ENCODE assay signal across 16 cellular contexts in genomic region chr3:152760024-152760563, GRCh38.
DNase-seq lines count a peak whose midpoint lies in the region; ATAC-seq and TF ChIP-seq lines count a peak whose summit lies in the region.
"Had no signal": no experiment of that assay in that cellular context is flagged by ENCODE, and none has a peak within 500 bp of the region (broad histone marks: within the 10 kb centered on the region; RNA-seq: fewer than 3 reads in every experiment).

No MANE protein-coding gene starts in this region.

- no peak for TF ChIP-seq POLR2A in HCT116 (IDR thresholded peaks at IDR 0.05; ENCODE audit: borderline replicate concordance, extremely low read depth, insufficient read depth, insufficient read length)

- H4K20me1 ChIP-seq in HCT116 (ENCODE audit: insufficient read depth), result no peaks in the 10 kb centered on the region

- no peak overlapping the region for H3K4me3 ChIP-seq in HCT116 (replicated peaks in 1 of 2; ENCODE audit: low read depth in 1 of 2, low read length in 2 of 2)
- H3K4me3 ChIP-seq: ascending aorta, coronary artery, pancreas had no signal

- peaks cover 6% of the 10 kb centered on the region for H3K9me3 Mint-ChIP-seq in natural killer cell treated with Interleukin-12 subunit alpha and Interleukin-12 subunit beta and Interleukin-15 and Interleukin-18, amount 100 ng/mL, for 72 hours
- H3K9me3 Mint-ChIP-seq in natural killer cell, result peaks cover 4% of the 10 kb centered on the region in 2 donors
- peaks cover 1% of the 10 kb centered on the region for H3K9me3 Mint-ChIP-seq in activated CD8-positive, alpha-beta memory T cell treated with anti-CD3 and anti-CD28 coated beads, Interleukin-2, amount 10 ng/mL, durations not matched to agents 7 days and 5 days (ENCODE audit: low read depth)

- H3K27ac ChIP-seq in HCT116 (ENCODE audit: low read depth, low read length), result no peak overlapping the region
- H3K27ac ChIP-seq: 22Rv1, ascending aorta, coronary artery, pancreas had no signal

- no peaks in the 10 kb centered on the region for H3K9me2 ChIP-seq in HCT116 (ENCODE audit: insufficient read depth)

- no peak overlapping the region for H3K9ac ChIP-seq in HCT116 (ENCODE audit: low read length)

- no peaks in the 10 kb centered on the region for H3K9me3 ChIP-seq in HCT116 (ENCODE audit: control insufficient read depth in 1 of 2, insufficient read depth in 1 of 2, low read depth in 1 of 2, low read length in 2 of 2)
- H3K9me3 ChIP-seq: ascending aorta, pancreas had no signal

- POLR2A ChIA-PET in HCT116 (lab: Charles Lee), result no interaction called here

- no peak for TF ChIP-seq RAD21 in HCT116 (IDR thresholded peaks at IDR 0.05; ENCODE audit: low read depth)

- CTCF ChIA-PET in HCT116 (lab: Charles Lee), result no interaction called here
- CTCF ChIA-PET in activated CD8-positive, alpha-beta memory T cell treated with anti-CD3 and anti-CD28 coated beads, Interleukin-2, amount 10 ng/mL, durations not matched to agents 7 days and 5 days (lab: Charles Lee), result interaction anchor here (1.1 kb wide), 1 partner anchor 75 kb away, joined by 3 read pairs; the partner anchor contains the start of gene P2RY1

- no peak for DNase-seq in natural killer cell treated with Interleukin-12 subunit alpha and Interleukin-12 subunit beta and Interleukin-15 and Interleukin-18, amount 100 ng/mL, for 72 hours (ENCODE audit: low spot score)
- DNase-seq in natural killer cell, result no peak
- no peak for DNase-seq in HCT116 (ENCODE audit: low read depth, low spot score)
- no peak for DNase-seq in NCI-H345 treated with DMSO at 0.1 percent for 48 hours (lab: John Stamatoyannopoulos, UW; ENCODE audit: unreplicated experiment)
- no peak for DNase-seq in UCSD-AML1 (lab: John Stamatoyannopoulos, UW; ENCODE audit: unreplicated experiment)
- no peak for DNase-seq in activated CD8-positive, alpha-beta memory T cell treated with anti-CD3 and anti-CD28 coated beads, Interleukin-2, amount 10 ng/mL, durations not matched to agents 7 days and 5 days
- no peak for DNase-seq in NCI-H146 treated with DMSO at 0.1 percent for 48 hours (lab: John Stamatoyannopoulos, UW; ENCODE audit: unreplicated experiment)
- DNase-seq: CD4-positive, CD25-positive, alpha-beta regulatory T cell; NCI-H2081; pancreas had no signal

- no TSS peak for BruUV-seq in HCT116 (replicated peaks; lab: Mats Ljungman, UMichigan)

- RAD21 ChIA-PET in HCT116 (lab: Charles Lee; ENCODE audit: low non-redundant PET in 1 of 2, low total read pairs in 2 of 2, uncharacterized antibody in 2 of 2, unreplicated experiment in 2 of 2), result no interaction called here

- H2AFZ ChIP-seq in HCT116 (ENCODE audit: low read depth, low read length, poor library complexity, severe bottlenecking), result peak overlapping the region; percentile 31

- no peak overlapping the region for H3K27ac Mint-ChIP-seq in natural killer cell treated with Interleukin-12 subunit alpha and Interleukin-12 subunit beta and Interleukin-15 and Interleukin-18, amount 100 ng/mL, for 72 hours
- H3K27ac Mint-ChIP-seq in natural killer cell, result no peak overlapping the region
- H3K27ac Mint-ChIP-seq in activated CD8-positive, alpha-beta memory T cell treated with anti-CD3 and anti-CD28 coated beads, Interleukin-2, amount 10 ng/mL, durations not matched to agents 7 days and 5 days, result no peak overlapping the region
- H3K27ac Mint-ChIP-seq: activated T-helper 2 cell treated with anti-CD3 and anti-CD28 coated beads, Interferon-gamma antibody, Interleukin-2, Interleukin-4, amounts not matched to agents 10 μg/mL and 5 μg/mL and 100 μg/mL, durations not matched to agents 14 hours and 24 hours and 36 hours had no signal

- TF ChIP-seq CTCF in natural killer cell (IDR thresholded peaks at IDR 0.05) (no peak), HCT116 (IDR thresholded peaks at IDR 0.05 in 2 of 3, conservative IDR thresholded peaks at IDR 0.05 in 1 of 3; ENCODE audit: borderline replicate concordance in 1 of 3, insufficient read depth in 1 of 3, low read depth in 2 of 3, low read length in 2 of 3) (no peak)

- H3K27me3 ChIP-seq in HCT116 (ENCODE audit: insufficient read depth, low read length), result no peaks in the 10 kb centered on the region
- H3K27me3 ChIP-seq: ascending aorta, pancreas had no signal

- peaks cover 0 to 1% of the 10 kb centered on the region in 2 donors for H3K27me3 Mint-ChIP-seq in natural killer cell treated with Interleukin-12 subunit alpha and Interleukin-12 subunit beta and Interleukin-15 and Interleukin-18, amount 100 ng/mL, for 72 hours
- H3K27me3 Mint-ChIP-seq in natural killer cell (ENCODE audit: low read depth in 2 of 2), result no peaks in the 10 kb centered on the region
- no peaks in the 10 kb centered on the region for H3K27me3 Mint-ChIP-seq in activated CD8-positive, alpha-beta memory T cell treated with anti-CD3 and anti-CD28 coated beads, Interleukin-2, amount 10 ng/mL, durations not matched to agents 7 days and 5 days
- H3K27me3 Mint-ChIP-seq: CD4-positive, CD25-positive, alpha-beta regulatory T cell had no signal

- peak; percentile 41 to 50 for ATAC-seq in natural killer cell treated with Interleukin-12 subunit alpha and Interleukin-12 subunit beta and Interleukin-15 and Interleukin-18, amount 100 ng/mL, for 72 hours
- ATAC-seq in natural killer cell, result no peak
- ATAC-seq in HCT116, result no peak
- ATAC-seq in HG03139 (IDR thresholded peaks at IDR 0.05; ENCODE audit: unreplicated experiment), result peak; percentile 69
- no peak for ATAC-seq in activated CD8-positive, alpha-beta memory T cell treated with anti-CD3 and anti-CD28 coated beads, Interleukin-2, amount 10 ng/mL, durations not matched to agents 7 days and 5 days
- ATAC-seq: pancreas, Right ventricle myocardium inferior had no signal

- H3K4me2 ChIP-seq in HCT116 (ENCODE audit: low read length), result no peak overlapping the region

- H3K36me3 Mint-ChIP-seq in natural killer cell treated with Interleukin-12 subunit alpha and Interleukin-12 subunit beta and Interleukin-15 and Interleukin-18, amount 100 ng/mL, for 72 hours, result peaks cover 3% of the 10 kb centered on the region
- H3K36me3 Mint-ChIP-seq in natural killer cell, result no peaks in the 10 kb centered on the region
- H3K36me3 Mint-ChIP-seq in activated CD8-positive, alpha-beta memory T cell treated with anti-CD3 and anti-CD28 coated beads, Interleukin-2, amount 10 ng/mL, durations not matched to agents 7 days and 5 days, result no peaks in the 10 kb centered on the region

- H3K79me2 ChIP-seq in HCT116 (ENCODE audit: insufficient read depth, low read length), result no peaks in the 10 kb centered on the region

- no peaks in the 10 kb centered on the region; a peak in 1 of 4 replicates for H3K36me3 ChIP-seq in HCT116 (ENCODE audit: control insufficient read depth in 1 of 2, insufficient read depth in 2 of 2, low read length in 2 of 2)
- H3K36me3 ChIP-seq: ascending aorta, pancreas had no signal

- H3K4me1 Mint-ChIP-seq in natural killer cell treated with Interleukin-12 subunit alpha and Interleukin-12 subunit beta and Interleukin-15 and Interleukin-18, amount 100 ng/mL, for 72 hours (ENCODE audit: low read depth in 2 of 2), result peaks cover 0 to 4% of the 10 kb centered on the region in 2 donors
- H3K4me1 Mint-ChIP-seq in natural killer cell, result no peaks in the 10 kb centered on the region
- H3K4me1 Mint-ChIP-seq in activated CD8-positive, alpha-beta memory T cell treated with anti-CD3 and anti-CD28 coated beads, Interleukin-2, amount 10 ng/mL, durations not matched to agents 7 days and 5 days, result no peaks in the 10 kb centered on the region
- H3K4me1 Mint-ChIP-seq: CD4-positive, CD25-positive, alpha-beta regulatory T cell had no signal

- no peak overlapping the region for H3K4me3 Mint-ChIP-seq in natural killer cell treated with Interleukin-12 subunit alpha and Interleukin-12 subunit beta and Interleukin-15 and Interleukin-18, amount 100 ng/mL, for 72 hours
- no peak overlapping the region for H3K4me3 Mint-ChIP-seq in natural killer cell
- no peak overlapping the region for H3K4me3 Mint-ChIP-seq in activated CD8-positive, alpha-beta memory T cell treated with anti-CD3 and anti-CD28 coated beads, Interleukin-2, amount 10 ng/mL, durations not matched to agents 7 days and 5 days
- H3K4me3 Mint-ChIP-seq: CD4-positive, CD25-positive, alpha-beta regulatory T cell had no signal

- intact Hi-C loops in natural killer cell (cut with micrococcal nuclease) (no loop called here), HCT116 (cut with micrococcal nuclease) (no loop called here)

- no peaks in the 10 kb centered on the region for H3K4me1 ChIP-seq in HCT116 (ENCODE audit: control insufficient read depth in 1 of 2, insufficient read depth in 2 of 2, low read length in 2 of 2)
- H3K4me1 ChIP-seq: ascending aorta, pancreas had no signal

TF ChIP-seq in HCT116, 20 proteins besides CTCF, POLR2A, EP300 and RAD21 (continues in another document):
- no peak for TF ChIP-seq SP1 (IDR thresholded peaks at IDR 0.05; ENCODE audit: low read depth)
- no peak for TF ChIP-seq TCF7L2 (IDR thresholded peaks at IDR 0.05; ENCODE audit: borderline replicate concordance, extremely low read depth, insufficient read depth, insufficient read length)
- TF ChIP-seq ELF1 (IDR thresholded peaks at IDR 0.05; ENCODE audit: borderline replicate concordance, low read depth), result no peak
- no peak for TF ChIP-seq EGR1 (IDR thresholded peaks at IDR 0.05; ENCODE audit: low read depth)
- no peak for TF ChIP-seq ATF3 (IDR thresholded peaks at IDR 0.05)
- TF ChIP-seq YY1 (IDR thresholded peaks at IDR 0.05; ENCODE audit: extremely low read depth, insufficient replicate concordance, low read depth, low read length), result no peak
- TF ChIP-seq FOSL1 (IDR thresholded peaks at IDR 0.05; ENCODE audit: low read depth), result no peak
- TF ChIP-seq EZH2phosphoT487 (IDR thresholded peaks at IDR 0.05; ENCODE audit: borderline replicate concordance), result no peak

Comparison
In these comparisons a context has a peak if more than half of its experiments do, and no peak if none do; other contexts are left out.
1. ATAC-seq: peak in natural killer cell treated with Interleukin-12 subunit alpha and Interleukin-12 subunit beta and Interleukin-15 and Interleukin-18, amount 100 ng/mL, for 72 hours (2 of 2) and HG03139 (single experiment); none in natural killer cell (0 of 3), HCT116 (single experiment) and activated CD8-positive, alpha-beta memory T cell treated with anti-CD3 and anti-CD28 coated beads, Interleukin-2, amount 10 ng/mL, durations not matched to agents 7 days and 5 days (single experiment).